In genomic region chr12:114508529-114509129, GRCh38 we compare ENCODE assay signal across 8 cellular contexts.
A peak's percentile ranks its signal among the peaks of the same experiment; 100 is the strongest.
DNase-seq lines count a peak whose midpoint lies in the region; ATAC-seq lines count a peak whose summit lies in the region.

No MANE protein-coding gene starts in this region.

- H3K9ac ChIP-seq in BLaER1 = no peak overlapping the region
- H3K9ac ChIP-seq in GM23248 = no peak overlapping the region

- H3K9me2 ChIP-seq in GM23248 (ENCODE audit: insufficient read depth) = no peaks in the 10 kb centered on the region

- H3K27ac ChIP-seq in BLaER1 = no peak overlapping the region
- no peak overlapping the region for H3K27ac ChIP-seq in GM23248

- H3F3A ChIP-seq in GM23248 (ENCODE audit: insufficient read depth) = no peaks in the 10 kb centered on the region

- H3K4me2 ChIP-seq in BLaER1 (peak overlapping the region; percentile 44), GM23248 (ENCODE audit: unreplicated experiment) (no peak overlapping the region)

- in situ Hi-C loops in GM23248 (cut with MboI) = loop anchor here (10.0 kb wide), 1 partner anchor 534 kb away; no protein-coding TSS in a partner anchor

- ATAC-seq in activated CD4-positive, CD25-positive, alpha-beta regulatory T cell treated with anti-CD3 and anti-CD28 coated beads, Interleukin-2, amount 50 U/mL, for 24 hours = peak; percentile 32 to 38
- peak; percentile 52 for ATAC-seq in left colon
- no peak for ATAC-seq in GM19463 (IDR thresholded peaks at IDR 0.05; ENCODE audit: unreplicated experiment)

- intact Hi-C loops in left colon (cut with DNase I, micrococcal nuclease) = loop anchor here in 1 of 2 donors (2.0 kb wide), 1 partner anchor 528 kb away; no protein-coding TSS in a partner anchor

- H3K36me3 ChIP-seq in BLaER1 = no peaks in the 10 kb centered on the region
- H3K36me3 ChIP-seq in GM23248 (ENCODE audit: low read depth) = no peaks in the 10 kb centered on the region

- H3K4me1 ChIP-seq in BLaER1 = peaks cover 26% of the 10 kb centered on the region
- H3K4me1 ChIP-seq in GM23248 (ENCODE audit: insufficient read depth) = no peaks in the 10 kb centered on the region

- no peaks in the 10 kb centered on the region for H3K9me3 ChIP-seq in BLaER1
- no peaks in the 10 kb centered on the region for H3K9me3 ChIP-seq in GM23248 (ENCODE audit: low read depth)

- no peaks in the 10 kb centered on the region for H3K79me2 ChIP-seq in GM23248 (ENCODE audit: insufficient read depth)

- H3K4me3 ChIP-seq in BLaER1 (no peak overlapping the region), GM23248 (no peak overlapping the region)

- H4K20me1 ChIP-seq in BLaER1 (no peaks in the 10 kb centered on the region), GM23248 (ENCODE audit: insufficient read depth) (no peaks in the 10 kb centered on the region)

- WGBS in GM23248 (ENCODE audit: low coverage in 1 of 2, low lambda C conversion rate in 2 of 2, missing lambda C conversion rate in 2 of 2), 2 experiments = 24 to 26% methylated on average over 8 of the region's 8 CpGs

- H3K27me3 ChIP-seq in BLaER1 (no peaks in the 10 kb centered on the region), GM23248 (replicated peaks; ENCODE audit: insufficient read depth) (peaks cover 37% of the 10 kb centered on the region)

- H2AFZ ChIP-seq in GM23248 = no peak overlapping the region

- peak; percentile 83 for DNase-seq in GM23248
- peak; percentile 4 for DNase-seq in NCI-H2227 treated with DMSO at 0.1 percent for 48 hours (lab: John Stamatoyannopoulos, UW)
- peak; percentile 35 for DNase-seq in central memory CD4-positive, alpha-beta T cell
- peak; percentile 29 to 72 for DNase-seq in left colon
- DNase-seq in stimulated activated CD4-positive, alpha-beta T cell treated with anti-CD3 and anti-CD28 coated beads, Interleukin-4, amount 100 ng/mL, for 24 hours = peak; percentile 69

Comparison
In these comparisons a context has a peak if more than half of its experiments do, and no peak if none do; other contexts are left out.
1. DNase-seq: peak in every context shown above with its lines; median percentile 83 in GM23248; 69 in stimulated activated CD4-positive, alpha-beta T cell treated with anti-CD3 and anti-CD28 coated beads, Interleukin-4, amount 100 ng/mL, for 24 hours; 50 in left colon; 35 in central memory CD4-positive, alpha-beta T cell; 4 in NCI-H2227 treated with DMSO at 0.1 percent for 48 hours.